In genomic region chr1:167441222-167441621, GRCh38 we compare ENCODE assay signal across 23 cellular contexts.
DNase-seq lines count a peak whose midpoint lies in the region; ATAC-seq and TF ChIP-seq lines count a peak whose summit lies in the region.
"Had no signal": no experiment of that assay in that cellular context is flagged by ENCODE, and none has a peak within 500 bp of the region (broad histone marks: within the 10 kb centered on the region; RNA-seq: fewer than 3 reads in every experiment).

No MANE protein-coding gene starts in this region.

- H3K9ac ChIP-seq in endodermal cell (ENCODE audit: extremely low read depth, low read length, poor library complexity, severe bottlenecking) (no peak overlapping the region), trophoblast cell (ENCODE audit: low read length) (no peak overlapping the region)

- no peak overlapping the region for H4K12ac ChIP-seq in trophoblast cell (ENCODE audit: low read depth, low read length)

- no peak overlapping the region for H3K23ac ChIP-seq in trophoblast cell (ENCODE audit: low read length)

- no peak overlapping the region for H4K8ac ChIP-seq in trophoblast cell (ENCODE audit: low read depth, low read length)

- H3K4me1 ChIP-seq in right atrium auricular region (peaks cover 0 to 13% of the 10 kb centered on the region in 2 donors), right cardiac atrium (ENCODE audit: control insufficient read depth, insufficient read depth, low read length) (no peaks in the 10 kb centered on the region), endodermal cell (ENCODE audit: control insufficient read depth, insufficient read depth, low read length) (no peaks in the 10 kb centered on the region), transverse colon (peaks cover 0 to 19% (median 11%) of the 10 kb centered on the region in 4 donors), trophoblast cell (ENCODE audit: control insufficient read depth in 1 of 2, insufficient read depth in 2 of 2, low read length in 2 of 2) (peaks cover 5 to 7% of the 10 kb centered on the region in 2 experiments)

- H3K9me3 ChIP-seq in right atrium auricular region, result no peaks in the 10 kb centered on the region
- no peaks in the 10 kb centered on the region for H3K9me3 ChIP-seq in right cardiac atrium (ENCODE audit: control insufficient read depth, low read length)
- no peaks in the 10 kb centered on the region for H3K9me3 ChIP-seq in endodermal cell (ENCODE audit: control insufficient read depth, low read length)
- H3K9me3 ChIP-seq in transverse colon, result no peaks in the 10 kb centered on the region
- peaks cover 2% of the 10 kb centered on the region for H3K9me3 ChIP-seq in trophoblast cell (ENCODE audit: insufficient read depth, low read depth, low read length)
- H3K9me3 ChIP-seq: esophagus muscularis mucosa, gastrocnemius medialis, tibial nerve had no signal

- TF ChIP-seq EP300 in transverse colon (IDR thresholded peaks at IDR 0.05; ENCODE audit: low read depth), result no peak

- WGBS in right cardiac atrium, result 97% methylated on average over 3 of the region's 3 CpGs
- 90 to 94% methylated on average over 2 to 3 of the region's 3 CpGs for WGBS in endodermal cell (ENCODE audit: insufficient coverage in 1 of 2, insufficient read length in 1 of 2), 2 experiments
- 92 to 100% methylated on average over 1 to 3 of the region's 3 CpGs for WGBS in transverse colon (ENCODE audit: low coverage in 1 of 2), 2 donors
- no CpG with 5 or more reads among the region's 3 CpGs for WGBS in trophoblast cell (ENCODE audit: extremely low coverage, insufficient coverage, insufficient read length)

- H3K27ac Mint-ChIP-seq in activated CD4-positive, alpha-beta memory T cell treated with anti-CD3 and anti-CD28 coated beads for 36 hours, result peak overlapping the region; percentile 56
- no peak overlapping the region for H3K27ac Mint-ChIP-seq in endodermal cell

- H2BK5ac ChIP-seq in trophoblast cell (ENCODE audit: low read depth, low read length, poor library complexity), result no peak overlapping the region

- no peak overlapping the region for H3K14ac ChIP-seq in trophoblast cell (ENCODE audit: low read length)

- no peak overlapping the region for H2AK5ac ChIP-seq in trophoblast cell (ENCODE audit: low read length)

- no peak overlapping the region for H3K4ac ChIP-seq in trophoblast cell (ENCODE audit: low read depth, low read length)

- no peaks in the 10 kb centered on the region for H3K27me3 ChIP-seq in right atrium auricular region
- no peaks in the 10 kb centered on the region for H3K27me3 ChIP-seq in right cardiac atrium (ENCODE audit: control insufficient read depth, insufficient read depth)
- peaks cover 35% of the 10 kb centered on the region for H3K27me3 ChIP-seq in endodermal cell (ENCODE audit: control insufficient read depth, insufficient read depth, low read length, poor library complexity, severe bottlenecking)
- peaks cover 9% of the 10 kb centered on the region for H3K27me3 ChIP-seq in transverse colon
- peaks cover 5% of the 10 kb centered on the region for H3K27me3 ChIP-seq in trophoblast cell (ENCODE audit: insufficient read depth, low read length)

- no peak overlapping the region for H2BK120ac ChIP-seq in trophoblast cell (ENCODE audit: insufficient read depth, low read length, poor library complexity)

- POLR2A ChIA-PET in activated CD4-positive, alpha-beta memory T cell treated with anti-CD3 and anti-CD28 coated beads for 36 hours (lab: Charles Lee), result no interaction called here

- H3K4me3 ChIP-seq in right atrium auricular region, result no peak overlapping the region
- no peak overlapping the region for H3K4me3 ChIP-seq in right cardiac atrium (ENCODE audit: low read length)
- H3K4me3 ChIP-seq in endodermal cell (ENCODE audit: low read length), result no peak overlapping the region
- H3K4me3 ChIP-seq in transverse colon, result no peak overlapping the region
- H3K4me3 ChIP-seq in trophoblast cell (ENCODE audit: low read depth, low read length), result no peak overlapping the region
- H3K4me3 ChIP-seq: esophagus muscularis mucosa, gastrocnemius medialis, tibial nerve had no signal

- no peaks in the 10 kb centered on the region for H3K27me3 Mint-ChIP-seq in activated CD4-positive, alpha-beta memory T cell treated with anti-CD3 and anti-CD28 coated beads for 36 hours
- H3K27me3 Mint-ChIP-seq in endodermal cell (ENCODE audit: insufficient read depth), result peaks cover 45% of the 10 kb centered on the region

- H3K18ac ChIP-seq in trophoblast cell (ENCODE audit: low read length), result no peak overlapping the region

- no peaks in the 10 kb centered on the region for H3K36me3 ChIP-seq in right atrium auricular region
- H3K36me3 ChIP-seq in endodermal cell (ENCODE audit: control insufficient read depth, insufficient read depth, low read length), result no peaks in the 10 kb centered on the region
- no peaks in the 10 kb centered on the region for H3K36me3 ChIP-seq in transverse colon
- no peaks in the 10 kb centered on the region for H3K36me3 ChIP-seq in trophoblast cell (ENCODE audit: control insufficient read depth in 1 of 2, insufficient read depth in 2 of 2, low read length in 2 of 2)
- H3K36me3 ChIP-seq: esophagus muscularis mucosa, gastrocnemius medialis, tibial nerve had no signal

- H2BK12ac ChIP-seq in trophoblast cell (ENCODE audit: low read length), result no peak overlapping the region

- no peak overlapping the region for H2AFZ ChIP-seq in trophoblast cell (ENCODE audit: insufficient read depth, low read length, poor library complexity)

- H3K4me3 Mint-ChIP-seq in activated CD4-positive, alpha-beta memory T cell treated with anti-CD3 and anti-CD28 coated beads for 36 hours, result no peak overlapping the region
- H3K4me3 Mint-ChIP-seq in endodermal cell, result no peak overlapping the region

- H3K79me1 ChIP-seq in trophoblast cell (ENCODE audit: low read length), result no peaks in the 10 kb centered on the region

- no peak overlapping the region for H3K4me2 ChIP-seq in trophoblast cell (ENCODE audit: low read length)

- no peaks in the 10 kb centered on the region for H3K9me3 Mint-ChIP-seq in activated CD4-positive, alpha-beta memory T cell treated with anti-CD3 and anti-CD28 coated beads for 36 hours
- no peaks in the 10 kb centered on the region for H3K9me3 Mint-ChIP-seq in endodermal cell

- CTCF ChIA-PET in activated CD4-positive, alpha-beta memory T cell treated with anti-CD3 and anti-CD28 coated beads for 36 hours (lab: Charles Lee), result interaction anchor here (0.6 to 7.7 kb wide), 15 partner anchors 9 to 382 kb away, joined by 3 to 62 read pairs (median 3); partner anchors contain the start of gene CD247

- no peak for ATAC-seq in right cardiac atrium

- no peak overlapping the region for H4K91ac ChIP-seq in trophoblast cell (ENCODE audit: low read depth, low read length)

- peaks cover 69% of the 10 kb centered on the region for H3K4me1 Mint-ChIP-seq in activated CD4-positive, alpha-beta memory T cell treated with anti-CD3 and anti-CD28 coated beads for 36 hours (ENCODE audit: low read depth)
- H3K4me1 Mint-ChIP-seq in endodermal cell, result no peaks in the 10 kb centered on the region

- H3K79me2 ChIP-seq in trophoblast cell (ENCODE audit: control insufficient read depth, insufficient read depth, low read length, poor library complexity), result no peaks in the 10 kb centered on the region

- TF ChIP-seq CTCF in right atrium auricular region (IDR thresholded peaks at IDR 0.05), result no peak
- no peak for TF ChIP-seq CTCF in endodermal cell (conservative IDR thresholded peaks at IDR 0.05)
- TF ChIP-seq CTCF in transverse colon (IDR thresholded peaks at IDR 0.05), result no peak

- in situ Hi-C loops in transverse colon (cut with MboI; ENCODE audit: low pct_ligation_motif_present in 1 of 4, low pct_unique_long_range_greater_than_20kb in 1 of 4, low sequenced_read_pairs in 3 of 4), result loop anchor here (5.0 to 25.0 kb wide), 7 partner anchors 174 to 554 kb away; partner anchors contain the start of gene TADA1 (in 1 of the 4)

- DNase-seq in right atrium auricular region (ENCODE audit: low spot score) (peak; percentile 21), right cardiac atrium (no peak), endodermal cell (peak; percentile 31), transverse colon (no peak), trophoblast cell (no peak), ureter (ENCODE audit: low spot score) (no peak), NK-92 (lab: John Stamatoyannopoulos, UW; ENCODE audit: unreplicated experiment) (no peak)
- DNase-seq in activated CD4-positive, alpha-beta memory T cell treated with anti-CD3 and anti-CD28 coated beads for 36 hours, result no peak
- DNase-seq: activated gamma-delta T cell treated with Interleukin-2 at 50 U/mL for 16 hours; anterior cingulate cortex; central memory CD4-positive, alpha-beta T cell; DND-41; effector CD8-positive, alpha-beta T cell; gastrocnemius medialis; Karpas-422; mammary epithelial cell; NCI-H187 treated with DMSO at 0.1 percent for 48 hours; NCI-H748 treated with DMSO at 0.1 percent for 48 hours; OCI-M1; SHP77 treated with DMSO at 0.1 percent for 48 hours; stimulated activated naive CD4-positive, alpha-beta T cell treated with Interleukin-2 at 50 U/mL for 16 hours had no signal

- H3K36me3 Mint-ChIP-seq in activated CD4-positive, alpha-beta memory T cell treated with anti-CD3 and anti-CD28 coated beads for 36 hours, result peaks cover 32% of the 10 kb centered on the region
- no peaks in the 10 kb centered on the region for H3K36me3 Mint-ChIP-seq in endodermal cell (ENCODE audit: low read depth)

- intact Hi-C loops in right cardiac atrium (cut with DNase I) (loop anchor here (5.0 to 10.0 kb wide), 4 partner anchors 94 to 379 kb away; no protein-coding TSS in a partner anchor), transverse colon (cut with DNase I; ENCODE audit: low total_unique reads) (loop anchor here (5.0 kb wide), 2 partner anchors 174 to 374 kb away; no protein-coding TSS in a partner anchor)
- intact Hi-C loops in activated CD4-positive, alpha-beta memory T cell treated with anti-CD3 and anti-CD28 coated beads for 36 hours (cut with micrococcal nuclease), result no loop called here

- TF ChIP-seq POLR2A in transverse colon (IDR thresholded peaks at IDR 0.05), result no peak

- no peak overlapping the region for H3K27ac ChIP-seq in right atrium auricular region
- no peak overlapping the region for H3K27ac ChIP-seq in right cardiac atrium (ENCODE audit: low read length)
- H3K27ac ChIP-seq in endodermal cell (ENCODE audit: low read depth, low read length), result no peak overlapping the region
- peak overlapping the region in 3 of 4 donors; percentile 70 to 82 (median 81) for H3K27ac ChIP-seq in transverse colon
- no peak overlapping the region for H3K27ac ChIP-seq in trophoblast cell (ENCODE audit: low read depth, low read length)
- H3K27ac ChIP-seq: esophagus muscularis mucosa, gastrocnemius medialis, tibial nerve had no signal

Comparison
In these comparisons a context has a peak if more than half of its experiments do, and no peak if none do; other contexts are left out.
1. DNase-seq: peak in right atrium auricular region (single experiment) and endodermal cell (single experiment); none in right cardiac atrium (0 of 3), activated CD4-positive, alpha-beta memory T cell treated with anti-CD3 and anti-CD28 coated beads for 36 hours (single experiment), transverse colon (single experiment), trophoblast cell (0 of 2), ureter (single experiment) and NK-92 (single experiment).
2. H3K27ac ChIP-seq: peak in transverse colon (3 of 4); none in right atrium auricular region (0 of 2), right cardiac atrium (single experiment), endodermal cell (single experiment) and trophoblast cell (single experiment).